Comparison of ENCODE assay signal across 14 cellular contexts in the genomic region with DNA sequence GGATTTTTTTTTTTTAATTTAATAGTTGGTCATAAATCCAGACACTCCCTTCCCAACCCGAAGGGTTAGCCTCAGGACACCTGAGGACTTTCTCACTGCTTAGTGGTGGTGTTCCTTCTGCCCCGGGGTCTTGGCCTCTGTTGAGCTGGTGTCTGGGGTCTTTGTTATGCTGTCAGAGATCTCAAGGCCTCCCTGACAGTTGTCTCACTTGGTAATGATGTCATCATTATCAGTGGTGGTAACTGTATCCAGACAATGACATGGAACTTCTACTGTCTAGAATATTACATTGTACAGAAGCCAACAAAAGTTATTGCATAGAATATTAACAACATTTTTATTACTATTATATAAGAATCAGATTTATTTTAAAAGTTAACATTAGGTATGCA. TPM values are rescaled to one million over a fixed set of nuclear protein-coding genes. Genes with fewer than 3 reads are reported as not detected.
DNase-seq lines count a peak whose midpoint lies in the region; ATAC-seq and TF ChIP-seq lines count a peak whose summit lies in the region.
"Had no signal": no experiment of that assay in that cellular context is flagged by ENCODE, and none has a peak within 500 bp of the region (broad histone marks: within the 10 kb centered on the region; RNA-seq: fewer than 3 reads in every experiment).

No MANE protein-coding gene starts in this region.

- H3K27ac Mint-ChIP-seq in stimulated activated naive CD8-positive, alpha-beta T cell treated with anti-CD3 and anti-CD28 coated beads, Interleukin-15, Interleukin-2, amounts not matched to agents 100 ng/mL and 50 ng/mL, for 24 hours, result peak overlapping the region; percentile 26
- peak overlapping the region; percentile 64 for H3K27ac Mint-ChIP-seq in endothelial cell (ENCODE audit: unreplicated experiment)
- peak overlapping the region; percentile 50 for H3K27ac Mint-ChIP-seq in osteocyte (ENCODE audit: unreplicated experiment)
- H3K27ac Mint-ChIP-seq in activated T-helper 1 cell treated with anti-CD3 and anti-CD28 coated beads, Interleukin-12 subunit alpha, Interleukin-12 subunit beta, Interleukin-2, Interleukin-4 antibody, amounts not matched to agents 30 ng/mL and 10 ng/mL and 1 ng/mL, durations not matched to agents 14 hours and 24 hours and 36 hours, result no peak overlapping the region

- H3K36me3 Mint-ChIP-seq in stimulated activated naive CD8-positive, alpha-beta T cell treated with anti-CD3 and anti-CD28 coated beads, Interleukin-15, Interleukin-2, amounts not matched to agents 100 ng/mL and 50 ng/mL, for 24 hours (ENCODE audit: low read depth), result peaks cover 34% of the 10 kb centered on the region
- H3K36me3 Mint-ChIP-seq in endothelial cell (ENCODE audit: low read depth, unreplicated experiment), result peaks cover 16% of the 10 kb centered on the region
- peaks cover 24% of the 10 kb centered on the region for H3K36me3 Mint-ChIP-seq in osteocyte (ENCODE audit: unreplicated experiment)
- H3K36me3 Mint-ChIP-seq in activated T-helper 1 cell treated with anti-CD3 and anti-CD28 coated beads, Interleukin-12 subunit alpha, Interleukin-12 subunit beta, Interleukin-2, Interleukin-4 antibody, amounts not matched to agents 30 ng/mL and 10 ng/mL and 1 ng/mL, durations not matched to agents 14 hours and 24 hours and 36 hours (ENCODE audit: low read depth), result peaks cover 18% of the 10 kb centered on the region

- peaks cover 11 to 48% (median 25%) of the 10 kb centered on the region in 4 donors for H3K4me1 ChIP-seq in upper lobe of left lung

- no peaks in the 10 kb centered on the region for H3K9me3 Mint-ChIP-seq in stimulated activated naive CD8-positive, alpha-beta T cell treated with anti-CD3 and anti-CD28 coated beads, Interleukin-15, Interleukin-2, amounts not matched to agents 100 ng/mL and 50 ng/mL, for 24 hours
- H3K9me3 Mint-ChIP-seq in endothelial cell (ENCODE audit: unreplicated experiment) (no peaks in the 10 kb centered on the region), osteocyte (ENCODE audit: unreplicated experiment) (no peaks in the 10 kb centered on the region)
- no peaks in the 10 kb centered on the region for H3K9me3 Mint-ChIP-seq in activated T-helper 1 cell treated with anti-CD3 and anti-CD28 coated beads, Interleukin-12 subunit alpha, Interleukin-12 subunit beta, Interleukin-2, Interleukin-4 antibody, amounts not matched to agents 30 ng/mL and 10 ng/mL and 1 ng/mL, durations not matched to agents 14 hours and 24 hours and 36 hours

- H3K4me3 ChIP-seq in foreskin fibroblast (ENCODE audit: low read depth in 1 of 2, low read length in 2 of 2) (no peak overlapping the region), upper lobe of left lung (no peak overlapping the region)

- no peaks in the 10 kb centered on the region for H3K27me3 Mint-ChIP-seq in stimulated activated naive CD8-positive, alpha-beta T cell treated with anti-CD3 and anti-CD28 coated beads, Interleukin-15, Interleukin-2, amounts not matched to agents 100 ng/mL and 50 ng/mL, for 24 hours
- peaks cover under 1% of the 10 kb centered on the region for H3K27me3 Mint-ChIP-seq in endothelial cell (ENCODE audit: unreplicated experiment)
- no peaks in the 10 kb centered on the region for H3K27me3 Mint-ChIP-seq in osteocyte (ENCODE audit: unreplicated experiment)
- H3K27me3 Mint-ChIP-seq in activated T-helper 1 cell treated with anti-CD3 and anti-CD28 coated beads, Interleukin-12 subunit alpha, Interleukin-12 subunit beta, Interleukin-2, Interleukin-4 antibody, amounts not matched to agents 30 ng/mL and 10 ng/mL and 1 ng/mL, durations not matched to agents 14 hours and 24 hours and 36 hours (ENCODE audit: insufficient read depth), result no peaks in the 10 kb centered on the region

- WGBS in upper lobe of left lung, 2 donors, result 92 to 96% methylated on average over 2 of the region's 2 CpGs

- DNase-seq in stimulated activated naive CD8-positive, alpha-beta T cell treated with anti-CD3 and anti-CD28 coated beads, Interleukin-15, Interleukin-2, amounts not matched to agents 100 U/mL and 50 U/mL, for 24 hours, result no peak
- no peak for DNase-seq in endothelial cell (ENCODE audit: low spot score)
- no peak for DNase-seq in osteocyte (ENCODE audit: extremely low spot score, unreplicated experiment)
- no peak for DNase-seq in foreskin fibroblast
- DNase-seq in upper lobe of left lung, result no peak
- no peak for DNase-seq in activated T-helper 1 cell treated with anti-CD3 and anti-CD28 coated beads, Interleukin-12 subunit alpha, Interleukin-12 subunit beta, Interleukin-2, Interleukin-4 antibody, amounts not matched to agents 30 ng/mL and 10 ng/mL and 1 ng/mL, durations not matched to agents 14 hours and 24 hours and 36 hours (ENCODE audit: low spot score)
- DNase-seq in SIG-M5 treated with dmso at 0.1 percent for 504 hours (lab: John Stamatoyannopoulos, UW; ENCODE audit: unreplicated experiment), result no peak
- DNase-seq: HCEC 1CT, NCI-H1436 treated with DMSO at 0.1 percent for 48 hours, NCI-H2081 treated with DMSO at 0.1 percent for 48 hours, NCI-H526 had no signal

- TF ChIP-seq CTCF in endothelial cell (IDR thresholded peaks at IDR 0.05; ENCODE audit: unreplicated experiment) (no peak), osteocyte (IDR thresholded peaks at IDR 0.05) (no peak), foreskin fibroblast (IDR thresholded peaks at IDR 0.05; ENCODE audit: low read depth, low read length) (no peak), upper lobe of left lung (IDR thresholded peaks at IDR 0.05) (no peak)

- H3K4me3 Mint-ChIP-seq in stimulated activated naive CD8-positive, alpha-beta T cell treated with anti-CD3 and anti-CD28 coated beads, Interleukin-15, Interleukin-2, amounts not matched to agents 100 ng/mL and 50 ng/mL, for 24 hours, result no peak overlapping the region
- H3K4me3 Mint-ChIP-seq in endothelial cell (ENCODE audit: unreplicated experiment) (no peak overlapping the region), osteocyte (ENCODE audit: unreplicated experiment) (no peak overlapping the region)
- H3K4me3 Mint-ChIP-seq in activated T-helper 1 cell treated with anti-CD3 and anti-CD28 coated beads, Interleukin-12 subunit alpha, Interleukin-12 subunit beta, Interleukin-2, Interleukin-4 antibody, amounts not matched to agents 30 ng/mL and 10 ng/mL and 1 ng/mL, durations not matched to agents 14 hours and 24 hours and 36 hours, result no peak overlapping the region
- H3K4me3 Mint-ChIP-seq: CD14-positive monocyte had no signal

- no peak overlapping the region for H3K27ac ChIP-seq in upper lobe of left lung

- TF ChIP-seq EP300 in upper lobe of left lung (IDR thresholded peaks at IDR 0.05), result no peak

- peaks cover 53% of the 10 kb centered on the region for H3K4me1 Mint-ChIP-seq in stimulated activated naive CD8-positive, alpha-beta T cell treated with anti-CD3 and anti-CD28 coated beads, Interleukin-15, Interleukin-2, amounts not matched to agents 100 ng/mL and 50 ng/mL, for 24 hours (ENCODE audit: low read depth)
- H3K4me1 Mint-ChIP-seq in endothelial cell (ENCODE audit: unreplicated experiment), result peaks cover 52% of the 10 kb centered on the region
- H3K4me1 Mint-ChIP-seq in osteocyte (ENCODE audit: unreplicated experiment), result peaks cover 53% of the 10 kb centered on the region
- H3K4me1 Mint-ChIP-seq in activated T-helper 1 cell treated with anti-CD3 and anti-CD28 coated beads, Interleukin-12 subunit alpha, Interleukin-12 subunit beta, Interleukin-2, Interleukin-4 antibody, amounts not matched to agents 30 ng/mL and 10 ng/mL and 1 ng/mL, durations not matched to agents 14 hours and 24 hours and 36 hours (ENCODE audit: low read depth), result peaks cover 29% of the 10 kb centered on the region

- no peaks in the 10 kb centered on the region for H3K9me3 ChIP-seq in upper lobe of left lung

- intact Hi-C loops in activated T-helper 1 cell treated with anti-CD3 and anti-CD28 coated beads, Interleukin-12 subunit alpha, Interleukin-12 subunit beta, Interleukin-2, Interleukin-4 antibody, amounts not matched to agents 30 ng/mL and 10 ng/mL and 1 ng/mL, durations not matched to agents 14 hours and 24 hours and 36 hours (cut with micrococcal nuclease), result no loop called here

- TF ChIP-seq POLR2A in upper lobe of left lung (IDR thresholded peaks at IDR 0.05), result no peak

- H3K36me3 ChIP-seq in upper lobe of left lung, result peaks cover 5 to 41% (median 23%) of the 10 kb centered on the region in 4 donors

- ATAC-seq in stimulated activated naive CD8-positive, alpha-beta T cell treated with anti-CD3 and anti-CD28 coated beads, Interleukin-15, Interleukin-2, amounts not matched to agents 100 U/mL and 50 U/mL, for 24 hours, result no peak
- no peak for ATAC-seq in upper lobe of left lung (ENCODE audit: low FRiP score in 2 of 2)

- no peaks in the 10 kb centered on the region for H3K27me3 ChIP-seq in upper lobe of left lung

RNA-seq across cellular contexts. Expression of gene PPP2R2D, which starts 32.9 kb away (rescaled TPM):
- total RNA-seq in endothelial cell (ENCODE audit: unreplicated experiment), result 36.9 TPM
- 28.9 and 29.3 TPM in 2 replicates for total RNA-seq in osteocyte
- 10 to 100 TPM; 20.5 to 60.8 (median 28.7) TPM for total RNA-seq in upper lobe of left lung
- 37.6 and 38.4 TPM in 2 replicates for total RNA-seq in activated T-helper 1 cell treated with anti-CD3 and anti-CD28 coated beads, Interleukin-12 subunit alpha, Interleukin-12 subunit beta, Interleukin-2, Interleukin-4 antibody, amounts not matched to agents 30 ng/mL and 10 ng/mL and 1 ng/mL, durations not matched to agents 14 hours and 24 hours and 36 hours

RNA-seq across cellular contexts. Expression of gene BNIP3, which starts 48.0 kb away (rescaled TPM):
- total RNA-seq in endothelial cell (ENCODE audit: unreplicated experiment) (29.9 TPM), osteocyte (29.2 and 31.6 TPM in 2 replicates), upper lobe of left lung (100 to 1,000 TPM in 1 of 6 donors, 10 to 100 TPM in 5; 34.6 to 114 (median 51.9) TPM)
- 43.0 and 48.9 TPM in 2 replicates for total RNA-seq in activated T-helper 1 cell treated with anti-CD3 and anti-CD28 coated beads, Interleukin-12 subunit alpha, Interleukin-12 subunit beta, Interleukin-2, Interleukin-4 antibody, amounts not matched to agents 30 ng/mL and 10 ng/mL and 1 ng/mL, durations not matched to agents 14 hours and 24 hours and 36 hours
- total RNA-seq: HT-29 had no signal
